Comparison of ENCODE assay signal across 1 cellular context in genomic region chr1:223052479-223052878, GRCh38.
TF ChIP-seq lines count a peak whose summit lies in the region.

No MANE protein-coding gene starts in this region.

TF ChIP-seq in HepG2, 621 proteins besides CTCF, POLR2A, EP300 and RAD21 (continued from another document):
- TF ChIP-seq, protein P1, sequence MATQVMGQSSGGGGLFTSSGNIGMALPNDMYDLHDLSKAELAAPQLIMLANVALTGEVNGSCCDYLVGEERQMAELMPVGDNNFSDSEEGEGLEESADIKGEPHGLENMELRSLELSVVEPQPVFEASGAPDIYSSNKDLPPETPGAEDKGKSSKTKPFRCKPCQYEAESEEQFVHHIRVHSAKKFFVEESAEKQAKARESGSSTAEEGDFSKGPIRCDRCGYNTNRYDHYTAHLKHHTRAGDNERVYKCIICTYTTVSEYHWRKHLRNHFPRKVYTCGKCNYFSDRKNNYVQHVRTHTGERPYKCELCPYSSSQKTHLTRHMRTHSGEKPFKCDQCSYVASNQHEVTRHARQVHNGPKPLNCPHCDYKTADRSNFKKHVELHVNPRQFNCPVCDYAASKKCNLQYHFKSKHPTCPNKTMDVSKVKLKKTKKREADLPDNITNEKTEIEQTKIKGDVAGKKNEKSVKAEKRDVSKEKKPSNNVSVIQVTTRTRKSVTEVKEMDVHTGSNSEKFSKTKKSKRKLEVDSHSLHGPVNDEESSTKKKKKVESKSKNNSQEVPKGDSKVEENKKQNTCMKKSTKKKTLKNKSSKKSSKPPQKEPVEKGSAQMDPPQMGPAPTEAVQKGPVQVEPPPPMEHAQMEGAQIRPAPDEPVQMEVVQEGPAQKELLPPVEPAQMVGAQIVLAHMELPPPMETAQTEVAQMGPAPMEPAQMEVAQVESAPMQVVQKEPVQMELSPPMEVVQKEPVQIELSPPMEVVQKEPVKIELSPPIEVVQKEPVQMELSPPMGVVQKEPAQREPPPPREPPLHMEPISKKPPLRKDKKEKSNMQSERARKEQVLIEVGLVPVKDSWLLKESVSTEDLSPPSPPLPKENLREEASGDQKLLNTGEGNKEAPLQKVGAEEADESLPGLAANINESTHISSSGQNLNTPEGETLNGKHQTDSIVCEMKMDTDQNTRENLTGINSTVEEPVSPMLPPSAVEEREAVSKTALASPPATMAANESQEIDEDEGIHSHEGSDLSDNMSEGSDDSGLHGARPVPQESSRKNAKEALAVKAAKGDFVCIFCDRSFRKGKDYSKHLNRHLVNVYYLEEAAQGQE (IDR thresholded peaks at IDR 0.05; ENCODE audit: borderline replicate concordance in 1 of 2, low read depth in 1 of 2, low read length in 2 of 2), result no peak
- TF ChIP-seq CBFB (CRISPR knock-in tag; IDR thresholded peaks at IDR 0.05), result no peak
- no peak for TF ChIP-seq HDAC6 (IDR thresholded peaks at IDR 0.05; ENCODE audit: low read depth, low read length)
